In the genomic region with DNA sequence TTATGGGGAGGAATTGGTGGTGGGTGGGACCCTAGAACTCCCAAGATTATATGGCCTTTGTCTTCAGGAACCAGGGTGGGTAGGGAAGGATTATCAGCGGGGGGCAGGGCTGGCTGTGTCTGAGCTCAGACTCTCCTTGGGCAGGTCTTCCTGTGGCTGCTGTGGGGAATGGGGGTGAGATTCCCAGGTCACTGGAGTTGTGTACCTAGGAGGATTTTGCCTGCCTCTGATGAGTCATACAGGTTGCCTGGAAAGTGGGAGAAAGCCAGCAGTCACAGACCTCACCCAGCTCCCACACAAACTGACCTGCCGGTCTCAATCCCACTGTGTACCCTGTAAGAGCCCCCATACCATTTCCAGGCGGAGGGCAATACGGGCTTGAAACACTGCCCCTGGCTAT, we compare ENCODE assay signal across 20 cellular contexts.
DNase-seq lines count a peak whose midpoint lies in the region; FAIRE-seq and TF ChIP-seq lines count a peak whose summit lies in the region.
"Had no signal": no experiment of that assay in that cellular context is flagged by ENCODE, and none has a peak within 500 bp of the region (broad histone marks: within the 10 kb centered on the region; RNA-seq: fewer than 3 reads in every experiment).

No MANE protein-coding gene starts in this region.

- no peak overlapping the region for H3K4ac ChIP-seq in trophoblast cell (ENCODE audit: low read depth, low read length)

- TF ChIP-seq POLR2A in GM12891 (IDR thresholded peaks at IDR 0.05; ENCODE audit: low read depth, low read length): no peak

- no peak overlapping the region for H3K23ac ChIP-seq in trophoblast cell (ENCODE audit: low read length)

- H3K27ac ChIP-seq in trophoblast cell (ENCODE audit: low read depth, low read length): no peak overlapping the region
- H3K27ac ChIP-seq: BLaER1 treated with 17β-estradiol and CSF1 and Interleukin-3, amounts not matched to agents 10 nM and 100 nM; HL-60; SJCRH30 had no signal

- H3K18ac ChIP-seq in trophoblast cell (ENCODE audit: low read length): peak overlapping the region; percentile 30

- peak overlapping the region; percentile 20 for H4K8ac ChIP-seq in trophoblast cell (ENCODE audit: low read depth, low read length)

- no peak overlapping the region for H2BK5ac ChIP-seq in trophoblast cell (ENCODE audit: low read depth, low read length, poor library complexity)

- H3K4me3 ChIP-seq in bronchial epithelial cell (ENCODE audit: low read depth, low read length) (no peak overlapping the region), trophoblast cell (ENCODE audit: low read depth, low read length) (no peak overlapping the region)
- H3K4me3 ChIP-seq: BLaER1 treated with 17β-estradiol and CSF1 and Interleukin-3, amounts not matched to agents 10 nM and 100 nM; HAP-1; MG63; SJCRH30 had no signal

- H3K36me3 ChIP-seq in bronchial epithelial cell (ENCODE audit: control insufficient read depth, insufficient read depth, low read length) (no peaks in the 10 kb centered on the region), trophoblast cell (ENCODE audit: control insufficient read depth in 1 of 2, insufficient read depth in 2 of 2, low read length in 2 of 2) (no peaks in the 10 kb centered on the region)
- H3K36me3 ChIP-seq: BLaER1 treated with 17β-estradiol and CSF1 and Interleukin-3, amounts not matched to agents 10 nM and 100 nM; HAP-1; MG63; SJCRH30 had no signal

- H4K12ac ChIP-seq in trophoblast cell (ENCODE audit: low read depth, low read length): no peak overlapping the region

- peak overlapping the region; percentile 2 for H2BK120ac ChIP-seq in trophoblast cell (ENCODE audit: insufficient read depth, low read length, poor library complexity)

- H3K9me3 ChIP-seq in trophoblast cell (ENCODE audit: insufficient read depth, low read depth, low read length): no peaks in the 10 kb centered on the region
- H3K9me3 ChIP-seq: HAP-1, MG63, SJCRH30 had no signal

- peaks cover 7 to 15% of the 10 kb centered on the region in 2 experiments for H3K4me1 ChIP-seq in trophoblast cell (ENCODE audit: control insufficient read depth in 1 of 2, insufficient read depth in 2 of 2, low read length in 2 of 2)
- H3K4me1 ChIP-seq: BLaER1 treated with 17β-estradiol and CSF1 and Interleukin-3, amounts not matched to agents 10 nM and 100 nM; HAP-1; SJCRH30 had no signal

- H3K79me2 ChIP-seq in trophoblast cell (ENCODE audit: control insufficient read depth, insufficient read depth, low read length, poor library complexity): no peaks in the 10 kb centered on the region

- H3K27me3 ChIP-seq in bronchial epithelial cell (ENCODE audit: control insufficient read depth, insufficient read depth, low read length): no peaks in the 10 kb centered on the region
- H3K27me3 ChIP-seq in trophoblast cell (ENCODE audit: insufficient read depth, low read length): no peaks in the 10 kb centered on the region
- H3K27me3 ChIP-seq: BLaER1 treated with 17β-estradiol and CSF1 and Interleukin-3, amounts not matched to agents 10 nM and 100 nM; MG63; SJCRH30 had no signal

- no peak overlapping the region for H3K9ac ChIP-seq in trophoblast cell (ENCODE audit: low read length)
- H3K9ac ChIP-seq: BLaER1 treated with 17β-estradiol and CSF1 and Interleukin-3, amounts not matched to agents 10 nM and 100 nM had no signal

- no peak for TF ChIP-seq CTCF in bronchial epithelial cell (IDR thresholded peaks at IDR 0.05; ENCODE audit: insufficient read depth, low read length, severe bottlenecking)

- no CpG with 5 or more reads among the region's 4 CpGs for WGBS in trophoblast cell (ENCODE audit: extremely low coverage, insufficient coverage, insufficient read length)

- peak overlapping the region; percentile 10 for H4K91ac ChIP-seq in trophoblast cell (ENCODE audit: low read depth, low read length)

- no peak overlapping the region for H2AK5ac ChIP-seq in trophoblast cell (ENCODE audit: low read length)

- H3K4me2 ChIP-seq in trophoblast cell (ENCODE audit: low read length): no peak overlapping the region
- H3K4me2 ChIP-seq: BLaER1 treated with 17β-estradiol and CSF1 and Interleukin-3, amounts not matched to agents 10 nM and 100 nM had no signal

- FAIRE-seq in bronchial epithelial cell (lab: Jason Lieb, UNC): no peak
- FAIRE-seq in GM12891 (lab: Jason Lieb, UNC): no peak
- FAIRE-seq: HTR-8/SVneo had no signal

- DNase-seq in HT-29 (ENCODE audit: low spot score) (peak; percentile 1), bronchial epithelial cell (ENCODE audit: low read depth) (peak; percentile 36), islet precursor cell (peak; percentile 80), trophoblast cell (no peak), SKM-1 treated with dmso at 0.1 percent for 144 hours (lab: John Stamatoyannopoulos, UW; ENCODE audit: unreplicated experiment) (no peak), GM12891 (ENCODE audit: insufficient read length, low spot score) (no peak)
- DNase-seq in stimulated activated naive CD4-positive, alpha-beta T cell (lab: John Stamatoyannopoulos, UW): no peak
- DNase-seq: CD8-positive, alpha-beta T cell; DMS79 treated with DMSO at 0.1 percent for 48 hours; Karpas-422; MG63; NCI-H1048; NCI-H1436; NCI-H1930; NCI-H526; SJCRH30 had no signal

- no peak overlapping the region for H3K14ac ChIP-seq in trophoblast cell (ENCODE audit: low read length)

- no peak overlapping the region for H2AFZ ChIP-seq in trophoblast cell (ENCODE audit: insufficient read depth, low read length, poor library complexity)

- peaks cover 4% of the 10 kb centered on the region for H3K79me1 ChIP-seq in trophoblast cell (ENCODE audit: low read length)

- peak overlapping the region; percentile 45 for H2BK12ac ChIP-seq in trophoblast cell (ENCODE audit: low read length)

TF ChIP-seq in GM12891, 5 proteins besides CTCF, POLR2A, EP300 and RAD21:
- no peak for TF ChIP-seq POU2F2 (IDR thresholded peaks at IDR 0.05; ENCODE audit: low read depth, low read length)
- TF ChIP-seq TAF1 (IDR thresholded peaks at IDR 0.05; ENCODE audit: low read depth, low read length): no peak

Comparison
In these comparisons a context has a peak if more than half of its experiments do, and no peak if none do; other contexts are left out.
1. DNase-seq: peak in HT-29 (single experiment), bronchial epithelial cell (single experiment) and islet precursor cell (single experiment); none in trophoblast cell (0 of 2), SKM-1 treated with dmso at 0.1 percent for 144 hours (single experiment), stimulated activated naive CD4-positive, alpha-beta T cell (0 of 6) and GM12891 (single experiment).